In genomic region chr12:10243803-10244520, GRCh38 we compare ENCODE assay signal across 9 cellular contexts. TPM values are rescaled to one million over a fixed set of nuclear protein-coding genes. Genes with fewer than 3 reads are reported as not detected.
DNase-seq lines count a peak whose midpoint lies in the region; ATAC-seq and TF ChIP-seq lines count a peak whose summit lies in the region.
"Had no signal": no experiment of that assay in that cellular context is flagged by ENCODE, and none has a peak within 500 bp of the region (broad histone marks: within the 10 kb centered on the region; RNA-seq: fewer than 3 reads in every experiment).

No MANE protein-coding gene starts in this region.

- H3K27me3 Mint-ChIP-seq in activated naive CD8-positive, alpha-beta T cell treated with anti-CD3 and anti-CD28 coated beads, Interleukin-2, amount 10 ng/mL, durations not matched to agents 7 days and 5 days: peaks cover 2% of the 10 kb centered on the region
- no peaks in the 10 kb centered on the region for H3K27me3 Mint-ChIP-seq in endodermal cell (ENCODE audit: insufficient read depth)

- H3K27ac Mint-ChIP-seq in activated naive CD8-positive, alpha-beta T cell treated with anti-CD3 and anti-CD28 coated beads, Interleukin-2, amount 10 ng/mL, durations not matched to agents 7 days and 5 days: peak overlapping the region; percentile 83
- no peak overlapping the region for H3K27ac Mint-ChIP-seq in endodermal cell

- DNase-seq in GM13976 (ENCODE audit: low spot score) (peak; percentile 49), WERI-Rb-1 (no peak), endodermal cell (no peak), 8988T (no peak), amniotic stem cell (lab: John Stamatoyannopoulos, UW) (no peak)
- DNase-seq in activated naive CD8-positive, alpha-beta T cell treated with anti-CD3 and anti-CD28 coated beads, Interleukin-2, amount 10 ng/mL, durations not matched to agents 7 days and 5 days: no peak
- DNase-seq: activated CD8-positive, alpha-beta memory T cell treated with anti-CD3 and anti-CD28 coated beads for 24 hours had no signal

- peak overlapping the region; percentile 77 for H3K4me3 Mint-ChIP-seq in activated naive CD8-positive, alpha-beta T cell treated with anti-CD3 and anti-CD28 coated beads, Interleukin-2, amount 10 ng/mL, durations not matched to agents 7 days and 5 days
- H3K4me3 Mint-ChIP-seq in endodermal cell: no peak overlapping the region

- H3K27me3 ChIP-seq in WERI-Rb-1 (ENCODE audit: insufficient read depth, low read depth, severe bottlenecking) (no peaks in the 10 kb centered on the region), endodermal cell (ENCODE audit: control insufficient read depth, insufficient read depth, low read length, poor library complexity, severe bottlenecking) (no peaks in the 10 kb centered on the region)

- H3K9me3 Mint-ChIP-seq in activated naive CD8-positive, alpha-beta T cell treated with anti-CD3 and anti-CD28 coated beads, Interleukin-2, amount 10 ng/mL, durations not matched to agents 7 days and 5 days: no peaks in the 10 kb centered on the region
- no peaks in the 10 kb centered on the region for H3K9me3 Mint-ChIP-seq in endodermal cell

- H3K4me3 ChIP-seq in WERI-Rb-1 (ENCODE audit: low read depth, low read length): no peak overlapping the region
- no peak overlapping the region for H3K4me3 ChIP-seq in endodermal cell (ENCODE audit: low read length)

- no peak for TF ChIP-seq CTCF in GM13976 (IDR thresholded peaks at IDR 0.05; ENCODE audit: borderline replicate concordance, control extremely low read depth, extremely low read depth, insufficient read depth, missing control alignments)
- TF ChIP-seq CTCF in WERI-Rb-1 (IDR thresholded peaks at IDR 0.05; ENCODE audit: low read depth, low read length): no peak
- TF ChIP-seq CTCF in endodermal cell (conservative IDR thresholded peaks at IDR 0.05): no peak

- H3K9me3 ChIP-seq in WERI-Rb-1 (ENCODE audit: severe bottlenecking) (no peaks in the 10 kb centered on the region), endodermal cell (ENCODE audit: control insufficient read depth, low read length) (no peaks in the 10 kb centered on the region)

- H3K27ac ChIP-seq in WERI-Rb-1 (no peak overlapping the region), endodermal cell (ENCODE audit: low read depth, low read length) (no peak overlapping the region)

- H3K4me1 Mint-ChIP-seq in activated naive CD8-positive, alpha-beta T cell treated with anti-CD3 and anti-CD28 coated beads, Interleukin-2, amount 10 ng/mL, durations not matched to agents 7 days and 5 days: peaks cover 23% of the 10 kb centered on the region
- H3K4me1 Mint-ChIP-seq in endodermal cell: peaks cover 4% of the 10 kb centered on the region

- no peak overlapping the region for H3K9ac ChIP-seq in endodermal cell (ENCODE audit: extremely low read depth, low read length, poor library complexity, severe bottlenecking)

- POLR2A ChIA-PET in activated naive CD8-positive, alpha-beta T cell treated with anti-CD3 and anti-CD28 coated beads, Interleukin-2, amount 10 ng/mL, durations not matched to agents 7 days and 5 days (lab: Charles Lee): interaction anchor here (0.6 to 1.1 kb wide), 2 partner anchors 60 to 239 kb away, joined by 3 read pairs; no protein-coding TSS in a partner anchor

- in situ Hi-C loops in GM13976 (cut with MboI; ENCODE audit: low sequenced_read_pairs, unreplicated experiment): loop anchor here (25.0 kb wide), 2 partner anchors 443 to 1243 kb away; no protein-coding TSS in a partner anchor

- peaks cover 7% of the 10 kb centered on the region for H3K36me3 Mint-ChIP-seq in activated naive CD8-positive, alpha-beta T cell treated with anti-CD3 and anti-CD28 coated beads, Interleukin-2, amount 10 ng/mL, durations not matched to agents 7 days and 5 days
- H3K36me3 Mint-ChIP-seq in endodermal cell (ENCODE audit: low read depth): no peaks in the 10 kb centered on the region

- peak; percentile 94 for ATAC-seq in GM21515 (IDR thresholded peaks at IDR 0.05; ENCODE audit: unreplicated experiment)
- ATAC-seq in HG03571 (IDR thresholded peaks at IDR 0.05; ENCODE audit: unreplicated experiment): peak; percentile 89
- peak; percentile 47 for ATAC-seq in activated naive CD8-positive, alpha-beta T cell treated with anti-CD3 and anti-CD28 coated beads, Interleukin-2, amount 10 ng/mL, durations not matched to agents 7 days and 5 days (ENCODE audit: low read depth)

- WGBS in endodermal cell (ENCODE audit: insufficient coverage in 1 of 2, insufficient read length in 1 of 2), 2 experiments: 93 to 95% methylated on average over 10 to 11 of the region's 12 CpGs

- no peaks in the 10 kb centered on the region for H3K4me1 ChIP-seq in endodermal cell (ENCODE audit: control insufficient read depth, insufficient read depth, low read length)

- H3K36me3 ChIP-seq in WERI-Rb-1 (no peaks in the 10 kb centered on the region), endodermal cell (ENCODE audit: control insufficient read depth, insufficient read depth, low read length) (no peaks in the 10 kb centered on the region)

RNA-seq across cellular contexts. Expression of gene GABARAPL1, which starts 31.3 kb away (rescaled TPM):
- total RNA-seq in activated naive CD8-positive, alpha-beta T cell treated with anti-CD3 and anti-CD28 coated beads, Interleukin-2, amount 10 ng/mL, durations not matched to agents 7 days and 5 days: 10 to 100 TPM; 50.9 to 56.2 TPM
- 100 to 1,000 TPM; 135 to 191 TPM for total RNA-seq in endodermal cell
- polyA plus RNA-seq in endodermal cell (2013, experiment 1 of 2): 61.9 TPM
- 71.4 TPM for polyA plus RNA-seq in endodermal cell (2013, experiment 2 of 2)
